In the genomic region with DNA sequence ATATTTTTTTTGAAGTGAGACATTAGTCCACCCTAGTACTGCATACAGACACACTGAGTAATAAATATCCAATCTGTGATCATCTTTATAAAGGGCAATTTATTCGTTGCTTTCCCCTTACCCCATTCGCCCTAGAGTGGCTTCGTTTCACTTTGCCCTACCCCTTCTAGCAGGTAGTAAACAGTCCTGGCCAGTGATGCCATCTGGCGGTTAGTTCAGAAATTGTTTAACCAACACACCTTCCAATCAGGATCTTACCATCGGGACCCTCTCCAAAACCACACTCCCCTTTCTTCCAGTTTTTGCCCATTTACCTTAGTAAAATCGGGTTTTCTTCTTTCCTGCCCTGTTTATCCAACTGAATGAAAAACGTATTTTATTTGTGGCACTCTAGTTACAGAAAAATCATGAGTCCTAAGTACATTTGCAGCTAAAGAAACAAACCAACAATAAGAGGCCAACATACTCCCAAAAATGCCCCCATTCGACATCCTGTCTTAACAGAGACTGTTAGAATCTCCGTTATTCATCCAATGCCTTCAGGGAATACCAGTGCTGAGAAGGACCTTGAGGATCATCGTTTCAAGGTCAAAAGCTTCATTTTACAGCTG, we compare ENCODE assay signal across 8 cellular contexts. TPM values are rescaled to one million over a fixed set of nuclear protein-coding genes. Genes with fewer than 3 reads are reported as not detected.
DNase-seq lines count a peak whose midpoint lies in the region; ATAC-seq and TF ChIP-seq lines count a peak whose summit lies in the region.

No MANE protein-coding gene starts in this region.

- H3K36me3 Mint-ChIP-seq in dendritic cell treated with granulocyte-macrophage colony-stimulating factor and Interleukin-4, amounts not matched to agents 40 ng/mL and 50 ng/mL, for 4 days (ENCODE audit: low read depth), result peaks cover 25% of the 10 kb centered on the region

- no peaks in the 10 kb centered on the region for H3K9me3 Mint-ChIP-seq in dendritic cell treated with granulocyte-macrophage colony-stimulating factor and Interleukin-4, amounts not matched to agents 40 ng/mL and 50 ng/mL, for 4 days

- TF ChIP-seq CTCF in AG04450 (IDR thresholded peaks at IDR 0.05; ENCODE audit: low read depth, low read length) (peak; percentile 85), liver (IDR thresholded peaks at IDR 0.05; ENCODE audit: low read depth, low read length, missing input control) (peak; percentile 67)

- ATAC-seq in GM18519 (IDR thresholded peaks at IDR 0.05; ENCODE audit: low FRiP score, unreplicated experiment), result peak; percentile 25
- peak; percentile 42 for ATAC-seq in HG03159 (IDR thresholded peaks at IDR 0.05; ENCODE audit: unreplicated experiment)

- TF ChIP-seq RAD21 in liver (IDR thresholded peaks at IDR 0.05), result peak; percentile 93 to 97

- no peaks in the 10 kb centered on the region for H3K27me3 Mint-ChIP-seq in dendritic cell treated with granulocyte-macrophage colony-stimulating factor and Interleukin-4, amounts not matched to agents 40 ng/mL and 50 ng/mL, for 4 days

- peaks cover 42% of the 10 kb centered on the region for H3K4me1 Mint-ChIP-seq in dendritic cell treated with granulocyte-macrophage colony-stimulating factor and Interleukin-4, amounts not matched to agents 40 ng/mL and 50 ng/mL, for 4 days (ENCODE audit: low read depth)

- H3K36me3 ChIP-seq in liver (ENCODE audit: control insufficient read depth in 4 of 4, insufficient read depth in 3 of 4, low read depth in 1 of 4, low read length in 3 of 4), result no peaks in the 10 kb centered on the region

- peak overlapping the region; percentile 81 for H3K4me3 ChIP-seq in AG04450 (ENCODE audit: low read depth, low read length)
- peak overlapping the region in 2 of 3 donors; percentile 10 to 12 for H3K4me3 ChIP-seq in liver (ENCODE audit: low read depth in 1 of 3, low read length in 3 of 3)

- H3K9me3 ChIP-seq in AG04450 (ENCODE audit: control insufficient read depth, insufficient read depth, low read length) (no peaks in the 10 kb centered on the region), liver (ENCODE audit: control insufficient read depth in 4 of 4, low read length in 3 of 4) (no peaks in the 10 kb centered on the region)

- H3K9ac ChIP-seq in liver (ENCODE audit: low read depth in 1 of 2, low read length in 2 of 2), result peak overlapping the region; percentile 54 to 92

- intact Hi-C loops in dendritic cell treated with granulocyte-macrophage colony-stimulating factor and Interleukin-4, amounts not matched to agents 40 ng/mL and 50 ng/mL, for 4 days (cut with micrococcal nuclease), result loop anchor here (1.0 to 10.0 kb wide), 8 partner anchors 10 to 607 kb away; a partner anchor contains a TSS

- WGBS in liver, result 12% methylated on average over 10 of the region's 10 CpGs

- POLR2A ChIA-PET in AG04450 (lab: Yijun Ruan, JAX), result interaction anchor here (0.6 kb wide), 1 partner anchor 325 kb away, joined by 4 read pairs; no protein-coding TSS in a partner anchor

- DNase-seq in AG04450 (ENCODE audit: low read depth, low spot score), result peak; percentile 48
- DNase-seq in NCI-H2227 (lab: John Stamatoyannopoulos, UW; ENCODE audit: unreplicated experiment), result peak; percentile 77
- DNase-seq in activated CD4-positive, alpha-beta T cell treated with anti-CD3 and anti-CD28 coated beads for 48 hours, result peak; percentile 80
- DNase-seq in stimulated activated CD4-positive, alpha-beta T cell treated with anti-CD3 and anti-CD28 coated beads, Interleukin-4, amount 100 ng/mL, for 48 hours (ENCODE audit: low read depth in 2 of 2), result peak; percentile 37 to 54

- H3K4me3 Mint-ChIP-seq in dendritic cell treated with granulocyte-macrophage colony-stimulating factor and Interleukin-4, amounts not matched to agents 40 ng/mL and 50 ng/mL, for 4 days, result peak overlapping the region; percentile 59

- peak overlapping the region; percentile 99 for H3K27ac Mint-ChIP-seq in dendritic cell treated with granulocyte-macrophage colony-stimulating factor and Interleukin-4, amounts not matched to agents 40 ng/mL and 50 ng/mL, for 4 days

- peaks cover 2 to 22% (median 18%) of the 10 kb centered on the region in 4 donors for H3K4me1 ChIP-seq in liver (ENCODE audit: control insufficient read depth in 4 of 4, insufficient read depth in 4 of 4, low read length in 3 of 4)

- H3K27me3 ChIP-seq in AG04450 (ENCODE audit: control insufficient read depth, insufficient read depth, low read length), result no peaks in the 10 kb centered on the region
- H3K27me3 ChIP-seq in liver (ENCODE audit: control insufficient read depth in 4 of 4, insufficient read depth in 4 of 4, low read length in 3 of 4), result no peaks in the 10 kb centered on the region

- H3K27ac ChIP-seq in AG04450 (ENCODE audit: low read depth, low read length), result no peak overlapping the region
- H3K27ac ChIP-seq in liver (ENCODE audit: low read depth in 1 of 2, low read length in 2 of 2), result peak overlapping the region in 1 of 2 donors; percentile 23

- CTCF ChIA-PET in AG04450 (lab: Charles Lee), result interaction anchor here (0.6 to 3.9 kb wide), 15 partner anchors 10 to 540 kb away, joined by 3 to 27 read pairs (median 4); a partner anchor contains a TSS

TF ChIP-seq in liver, 16 proteins besides CTCF, POLR2A, EP300 and RAD21:
- TF ChIP-seq NR2F2 (IDR thresholded peaks at IDR 0.05) (no peak), YY1 (IDR thresholded peaks at IDR 0.05) (peak; percentile 12), RXRA (IDR thresholded peaks at IDR 0.05) (peak; percentile 17 to 43), JUND (IDR thresholded peaks at IDR 0.05) (no peak), FOXA2 (IDR thresholded peaks at IDR 0.05) (peak; percentile 7), HNF4A (conservative IDR thresholded peaks at IDR 0.05) (peak; percentile 11 to 31), HNF4G (IDR thresholded peaks at IDR 0.05) (no peak)
- TF ChIP-seq, protein P1, sequence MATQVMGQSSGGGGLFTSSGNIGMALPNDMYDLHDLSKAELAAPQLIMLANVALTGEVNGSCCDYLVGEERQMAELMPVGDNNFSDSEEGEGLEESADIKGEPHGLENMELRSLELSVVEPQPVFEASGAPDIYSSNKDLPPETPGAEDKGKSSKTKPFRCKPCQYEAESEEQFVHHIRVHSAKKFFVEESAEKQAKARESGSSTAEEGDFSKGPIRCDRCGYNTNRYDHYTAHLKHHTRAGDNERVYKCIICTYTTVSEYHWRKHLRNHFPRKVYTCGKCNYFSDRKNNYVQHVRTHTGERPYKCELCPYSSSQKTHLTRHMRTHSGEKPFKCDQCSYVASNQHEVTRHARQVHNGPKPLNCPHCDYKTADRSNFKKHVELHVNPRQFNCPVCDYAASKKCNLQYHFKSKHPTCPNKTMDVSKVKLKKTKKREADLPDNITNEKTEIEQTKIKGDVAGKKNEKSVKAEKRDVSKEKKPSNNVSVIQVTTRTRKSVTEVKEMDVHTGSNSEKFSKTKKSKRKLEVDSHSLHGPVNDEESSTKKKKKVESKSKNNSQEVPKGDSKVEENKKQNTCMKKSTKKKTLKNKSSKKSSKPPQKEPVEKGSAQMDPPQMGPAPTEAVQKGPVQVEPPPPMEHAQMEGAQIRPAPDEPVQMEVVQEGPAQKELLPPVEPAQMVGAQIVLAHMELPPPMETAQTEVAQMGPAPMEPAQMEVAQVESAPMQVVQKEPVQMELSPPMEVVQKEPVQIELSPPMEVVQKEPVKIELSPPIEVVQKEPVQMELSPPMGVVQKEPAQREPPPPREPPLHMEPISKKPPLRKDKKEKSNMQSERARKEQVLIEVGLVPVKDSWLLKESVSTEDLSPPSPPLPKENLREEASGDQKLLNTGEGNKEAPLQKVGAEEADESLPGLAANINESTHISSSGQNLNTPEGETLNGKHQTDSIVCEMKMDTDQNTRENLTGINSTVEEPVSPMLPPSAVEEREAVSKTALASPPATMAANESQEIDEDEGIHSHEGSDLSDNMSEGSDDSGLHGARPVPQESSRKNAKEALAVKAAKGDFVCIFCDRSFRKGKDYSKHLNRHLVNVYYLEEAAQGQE (IDR thresholded peaks at IDR 0.05), result no peak
- TF ChIP-seq, protein P2, sequence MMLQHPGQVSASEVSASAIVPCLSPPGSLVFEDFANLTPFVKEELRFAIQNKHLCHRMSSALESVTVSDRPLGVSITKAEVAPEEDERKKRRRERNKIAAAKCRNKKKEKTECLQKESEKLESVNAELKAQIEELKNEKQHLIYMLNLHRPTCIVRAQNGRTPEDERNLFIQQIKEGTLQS (IDR thresholded peaks at IDR 0.05), result no peak

RNA-seq across cellular contexts. Expression of a gene that starts 2.2 kb away (rescaled TPM):
- polyA plus RNA-seq in AG04450 (2011; rRNA removed) (88.4 and 127 TPM in 2 replicates), liver (100 to 1,000 TPM in 1 of 2 donors, 10 to 100 TPM in 1; 81.6 to 102 TPM)
- 24.9 and 35.8 TPM in 2 replicates for polyA minus RNA-seq in AG04450 (2011; rRNA and poly(A)+ RNA removed)
- 10 to 100 TPM; 48.3 to 60.0 TPM for total RNA-seq in liver
